ENCODE assay signal across 1 cellular context in the genomic region with DNA sequence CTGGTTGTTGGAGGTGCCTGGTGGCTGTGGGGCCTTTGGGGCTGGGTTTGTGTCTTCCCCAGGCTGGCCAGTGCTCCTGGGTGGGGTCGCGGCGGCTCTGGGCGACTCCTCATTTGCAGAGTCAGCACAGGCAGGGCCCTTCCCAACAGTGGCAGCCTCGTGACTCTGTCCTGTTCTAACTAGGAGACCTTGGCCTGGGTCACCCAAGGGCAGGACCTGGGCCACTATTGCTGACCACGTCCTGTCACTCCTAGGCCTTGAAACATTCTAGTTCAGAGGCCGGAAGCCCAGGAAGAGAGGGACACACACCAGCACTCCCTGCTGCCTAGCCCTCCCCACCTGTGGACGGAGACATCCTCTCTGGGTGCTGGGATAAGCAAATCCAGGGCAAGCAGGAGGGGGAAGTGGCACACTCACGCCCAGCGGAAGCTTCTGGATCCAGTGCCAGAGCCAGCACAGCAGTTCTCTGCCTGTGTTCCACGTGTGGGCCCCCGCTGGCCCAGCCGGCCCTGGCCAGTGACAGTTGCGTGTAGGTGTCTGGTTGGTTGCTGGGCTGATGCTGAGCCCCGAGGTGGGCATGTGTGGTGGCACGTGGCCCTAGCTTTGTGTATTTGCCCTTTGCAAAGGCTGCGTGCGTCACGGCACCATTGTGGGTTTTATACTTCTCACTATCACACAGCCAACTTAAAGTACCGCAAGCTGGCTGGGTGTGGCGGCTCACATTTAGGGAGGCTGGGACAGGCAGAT.
TF ChIP-seq lines count a peak whose summit lies in the region.

No MANE protein-coding gene starts in this region.

TF ChIP-seq in WTC11, 78 proteins besides CTCF, POLR2A, EP300 and RAD21 (continued from another document):
- TF ChIP-seq NR3C1 (CRISPR knock-in tag; conservative IDR thresholded peaks at IDR 0.05; ENCODE audit: low read depth) (no peak), ETV6 (CRISPR knock-in tag; IDR thresholded peaks at IDR 0.05) (no peak), GRHL2 (CRISPR knock-in tag; IDR thresholded peaks at IDR 0.05; ENCODE audit: insufficient replicate concordance, severe bottlenecking) (no peak), MAX (CRISPR knock-in tag; IDR thresholded peaks at IDR 0.05) (no peak), ZNF416 (CRISPR knock-in tag; IDR thresholded peaks at IDR 0.05) (no peak), NFYB (CRISPR knock-in tag; conservative IDR thresholded peaks at IDR 0.05; ENCODE audit: low read depth) (no peak)
- TF ChIP-seq, protein P1, sequence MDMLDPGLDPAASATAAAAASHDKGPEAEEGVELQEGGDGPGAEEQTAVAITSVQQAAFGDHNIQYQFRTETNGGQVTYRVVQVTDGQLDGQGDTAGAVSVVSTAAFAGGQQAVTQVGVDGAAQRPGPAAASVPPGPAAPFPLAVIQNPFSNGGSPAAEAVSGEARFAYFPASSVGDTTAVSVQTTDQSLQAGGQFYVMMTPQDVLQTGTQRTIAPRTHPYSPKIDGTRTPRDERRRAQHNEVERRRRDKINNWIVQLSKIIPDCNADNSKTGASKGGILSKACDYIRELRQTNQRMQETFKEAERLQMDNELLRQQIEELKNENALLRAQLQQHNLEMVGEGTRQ (CRISPR knock-in tag; IDR thresholded peaks at IDR 0.05), result no peak
- TF ChIP-seq, protein P2, sequence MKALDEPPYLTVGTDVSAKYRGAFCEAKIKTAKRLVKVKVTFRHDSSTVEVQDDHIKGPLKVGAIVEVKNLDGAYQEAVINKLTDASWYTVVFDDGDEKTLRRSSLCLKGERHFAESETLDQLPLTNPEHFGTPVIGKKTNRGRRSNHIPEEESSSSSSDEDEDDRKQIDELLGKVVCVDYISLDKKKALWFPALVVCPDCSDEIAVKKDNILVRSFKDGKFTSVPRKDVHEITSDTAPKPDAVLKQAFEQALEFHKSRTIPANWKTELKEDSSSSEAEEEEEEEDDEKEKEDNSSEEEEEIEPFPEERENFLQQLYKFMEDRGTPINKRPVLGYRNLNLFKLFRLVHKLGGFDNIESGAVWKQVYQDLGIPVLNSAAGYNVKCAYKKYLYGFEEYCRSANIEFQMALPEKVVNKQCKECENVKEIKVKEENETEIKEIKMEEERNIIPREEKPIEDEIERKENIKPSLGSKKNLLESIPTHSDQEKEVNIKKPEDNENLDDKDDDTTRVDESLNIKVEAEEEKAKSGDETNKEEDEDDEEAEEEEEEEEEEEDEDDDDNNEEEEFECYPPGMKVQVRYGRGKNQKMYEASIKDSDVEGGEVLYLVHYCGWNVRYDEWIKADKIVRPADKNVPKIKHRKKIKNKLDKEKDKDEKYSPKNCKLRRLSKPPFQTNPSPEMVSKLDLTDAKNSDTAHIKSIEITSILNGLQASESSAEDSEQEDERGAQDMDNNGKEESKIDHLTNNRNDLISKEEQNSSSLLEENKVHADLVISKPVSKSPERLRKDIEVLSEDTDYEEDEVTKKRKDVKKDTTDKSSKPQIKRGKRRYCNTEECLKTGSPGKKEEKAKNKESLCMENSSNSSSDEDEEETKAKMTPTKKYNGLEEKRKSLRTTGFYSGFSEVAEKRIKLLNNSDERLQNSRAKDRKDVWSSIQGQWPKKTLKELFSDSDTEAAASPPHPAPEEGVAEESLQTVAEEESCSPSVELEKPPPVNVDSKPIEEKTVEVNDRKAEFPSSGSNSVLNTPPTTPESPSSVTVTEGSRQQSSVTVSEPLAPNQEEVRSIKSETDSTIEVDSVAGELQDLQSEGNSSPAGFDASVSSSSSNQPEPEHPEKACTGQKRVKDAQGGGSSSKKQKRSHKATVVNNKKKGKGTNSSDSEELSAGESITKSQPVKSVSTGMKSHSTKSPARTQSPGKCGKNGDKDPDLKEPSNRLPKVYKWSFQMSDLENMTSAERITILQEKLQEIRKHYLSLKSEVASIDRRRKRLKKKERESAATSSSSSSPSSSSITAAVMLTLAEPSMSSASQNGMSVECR (CRISPR knock-in tag; IDR thresholded peaks at IDR 0.05; ENCODE audit: borderline replicate concordance), result no peak
